ENCODE assay signal across 17 cellular contexts in the genomic region with DNA sequence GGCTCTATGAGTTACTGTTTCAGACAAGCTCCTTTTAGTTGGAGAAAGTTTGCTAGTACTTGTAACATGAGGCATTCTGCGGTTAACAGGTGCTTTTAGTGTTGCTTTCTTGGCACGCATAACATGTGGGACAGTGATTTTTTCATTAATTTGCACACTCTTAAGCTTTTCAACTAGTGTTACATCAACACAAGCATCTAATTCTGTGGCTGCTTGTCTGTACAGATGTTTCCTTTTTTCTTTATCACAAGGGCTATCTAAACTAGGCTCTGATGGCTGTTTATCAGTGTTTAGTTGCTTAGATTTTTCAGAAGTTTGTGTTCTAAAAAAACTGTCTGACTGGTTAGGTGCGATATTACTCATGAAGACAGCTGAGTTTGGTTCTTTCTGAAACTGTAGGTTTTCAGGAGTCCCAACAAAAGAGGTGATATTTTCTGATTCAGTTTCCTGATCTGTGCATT.
A peak's percentile ranks its signal among the peaks of the same experiment; 100 is the strongest.
DNase-seq lines count a peak whose midpoint lies in the region; ATAC-seq and TF ChIP-seq lines count a peak whose summit lies in the region.
"Had no signal": no experiment of that assay in that cellular context is flagged by ENCODE, and none has a peak within 500 bp of the region (broad histone marks: within the 10 kb centered on the region; RNA-seq: fewer than 3 reads in every experiment).

No MANE protein-coding gene starts in this region.

- DNase-seq in GM12864 (ENCODE audit: low read depth), result peak; percentile 18
- no peak for DNase-seq in GM03348 (ENCODE audit: low spot score)
- no peak for DNase-seq in ureter (ENCODE audit: low spot score)
- DNase-seq in central memory CD4-positive, alpha-beta T cell, result no peak
- DNase-seq: activated CD8-positive, alpha-beta memory T cell treated with anti-CD3 and anti-CD28 coated beads, Interleukin-2, amount 50 U/mL, for 48 hours; aorta; cortex of kidney; esophagus squamous epithelium; heart left ventricle; NCI-H187 treated with DMSO at 0.1 percent for 48 hours; NCI-H524 treated with DMSO at 0.1 percent for 48 hours; sigmoid colon; transverse colon had no signal

- H3K4me3 ChIP-seq in GM12864 (ENCODE audit: low read depth, low read length), result no peak overlapping the region
- H3K4me3 ChIP-seq: esophagus squamous epithelium, heart left ventricle, sigmoid colon, transverse colon had no signal

- H3K36me3 Mint-ChIP-seq in activated naive CD8-positive, alpha-beta T cell, result peaks cover 2% of the 10 kb centered on the region

- H3K9me3 Mint-ChIP-seq in activated naive CD8-positive, alpha-beta T cell (ENCODE audit: low read depth), result no peaks in the 10 kb centered on the region

- peak overlapping the region; percentile 31 for H3K27ac Mint-ChIP-seq in activated naive CD8-positive, alpha-beta T cell
- H3K27ac Mint-ChIP-seq: B cell had no signal

- no peak for TF ChIP-seq CTCF in GM12864 (IDR thresholded peaks at IDR 0.05; ENCODE audit: low read depth, low read length, missing control alignments)

- H3K27me3 Mint-ChIP-seq in activated naive CD8-positive, alpha-beta T cell, result no peaks in the 10 kb centered on the region
- H3K27me3 Mint-ChIP-seq: B cell had no signal

- peaks cover 8% of the 10 kb centered on the region for H3K4me1 Mint-ChIP-seq in activated naive CD8-positive, alpha-beta T cell (ENCODE audit: low read depth)

- H3K4me3 Mint-ChIP-seq in activated naive CD8-positive, alpha-beta T cell, result no peak overlapping the region
- H3K4me3 Mint-ChIP-seq: B cell had no signal

- ATAC-seq in GM18867 (IDR thresholded peaks at IDR 0.05; ENCODE audit: unreplicated experiment) (peak; percentile 76), HG03354 (IDR thresholded peaks at IDR 0.05; ENCODE audit: poor library complexity, severe bottlenecking, unreplicated experiment) (peak; percentile 53)
- ATAC-seq: heart left ventricle had no signal
